In the genomic region with DNA sequence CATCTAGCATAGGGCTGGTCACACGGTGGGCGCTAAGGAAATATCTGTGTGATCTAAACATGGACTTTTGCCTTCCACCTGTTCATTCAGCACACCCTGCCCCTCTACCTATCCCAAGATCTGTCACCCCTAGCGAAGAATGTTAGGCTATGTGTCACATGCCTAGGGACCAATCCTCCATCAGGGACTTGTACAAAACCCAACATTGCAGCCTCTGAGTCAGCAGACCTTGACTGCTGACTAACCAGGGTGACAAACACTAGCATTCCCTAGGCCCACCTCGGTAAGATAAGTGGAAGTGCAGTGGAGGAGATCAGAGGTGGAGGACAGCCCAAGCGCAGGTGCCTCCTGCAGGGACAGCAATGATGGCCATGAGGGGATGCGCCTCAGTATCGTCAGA, we compare ENCODE assay signal across 30 cellular contexts.
"Had no signal": no experiment of that assay in that cellular context is flagged by ENCODE, and none has a peak within 500 bp of the region (broad histone marks: within the 10 kb centered on the region; RNA-seq: fewer than 3 reads in every experiment).

No MANE protein-coding gene starts in this region.

- H3K36me3 ChIP-seq: brain microvascular endothelial cell, MG63, SJCRH30 had no signal

- H3K4me1 Mint-ChIP-seq: activated CD4-positive, alpha-beta T cell treated with anti-CD3 and anti-CD28 coated beads, Interleukin-2, amount 10 ng/mL, durations not matched to agents 7 days and 5 days had no signal

- H2AFZ ChIP-seq: PC-9 had no signal

- H3K4me1 ChIP-seq: SJCRH30 had no signal

- H3K27ac Mint-ChIP-seq: activated CD4-positive, alpha-beta T cell treated with anti-CD3 and anti-CD28 coated beads, Interleukin-2, amount 10 ng/mL, durations not matched to agents 7 days and 5 days; activated naive CD4-positive, alpha-beta T cell treated with anti-CD3 and anti-CD28 coated beads for 36 hours; activated naive CD4-positive, alpha-beta T cell treated with anti-CD3 and anti-CD28 coated beads, Interleukin-2, amount 50 U/mL, for 72 hours; activated T-helper 1 cell treated with anti-CD3 and anti-CD28 coated beads, Interleukin-12 subunit alpha, Interleukin-12 subunit beta, Interleukin-2, Interleukin-4 antibody, amounts not matched to agents 30 ng/mL and 10 ng/mL and 1 ng/mL, durations not matched to agents 14 hours and 24 hours and 36 hours; T-helper 1 cell treated with Interleukin-12 subunit alpha and Interleukin-12 subunit beta and Interleukin-4 antibody, amounts not matched to agents 30 μg/mL and 1 μg/mL, for 36 hours; T-helper 2 cell treated with Interferon-gamma antibody and Interleukin-4, amounts not matched to agents 5 μg/mL and 100 μg/mL, for 36 hours had no signal

- ATAC-seq: activated naive CD4-positive, alpha-beta T cell treated with anti-CD3 and anti-CD28 coated beads, Interleukin-2, amount 50 U/mL, for 72 hours; activated T-cell treated with anti-CD3 and anti-CD28 coated beads, Interleukin-2, amount 50 U/mL, for 4 hours had no signal

- H3K4me2 ChIP-seq: PC-9 had no signal

- H3K4me3 Mint-ChIP-seq: activated CD4-positive, alpha-beta T cell treated with anti-CD3 and anti-CD28 coated beads, Interleukin-2, amount 10 ng/mL, durations not matched to agents 7 days and 5 days; activated naive CD4-positive, alpha-beta T cell treated with anti-CD3 and anti-CD28 coated beads for 36 hours; activated T-cell treated with anti-CD3 and anti-CD28 coated beads, Interleukin-2, amount 50 U/mL, for 4 hours; activated T-helper 1 cell treated with anti-CD3 and anti-CD28 coated beads, Interleukin-12 subunit alpha, Interleukin-12 subunit beta, Interleukin-2, Interleukin-4 antibody, amounts not matched to agents 30 ng/mL and 10 ng/mL and 1 ng/mL, durations not matched to agents 14 hours and 24 hours and 36 hours; T-helper 1 cell treated with Interleukin-12 subunit alpha and Interleukin-12 subunit beta and Interleukin-4 antibody, amounts not matched to agents 30 μg/mL and 1 μg/mL, for 36 hours; T-helper 2 cell treated with Interferon-gamma antibody and Interleukin-4, amounts not matched to agents 5 μg/mL and 100 μg/mL, for 36 hours had no signal

- H3K4me3 ChIP-seq: MG63, PC-9, SJCRH30, SK-N-MC had no signal

- H3K27ac ChIP-seq: brain microvascular endothelial cell, PC-9, SJCRH30, SK-N-MC had no signal

- H3K27me3 Mint-ChIP-seq: activated CD4-positive, alpha-beta T cell treated with anti-CD3 and anti-CD28 coated beads, Interleukin-2, amount 10 ng/mL, durations not matched to agents 7 days and 5 days had no signal

- H3K27me3 ChIP-seq: brain microvascular endothelial cell, MG63, SJCRH30 had no signal

- DNase-seq: activated CD4-positive, alpha-beta T cell treated with anti-CD3 and anti-CD28 coated beads, Interleukin-2, amount 10 ng/mL, durations not matched to agents 7 days and 5 days; activated CD4-positive, alpha-beta T cell treated with anti-CD3 and anti-CD28 coated beads, Interleukin-2, amount 50 U/mL, for 48 hours; activated CD8-positive, alpha-beta memory T cell treated with anti-CD3 and anti-CD28 coated beads, Interleukin-2, amount 50 U/mL, for 4 hours; activated gamma-delta T cell treated with Interleukin-2 at 50 U/mL for 16 hours; activated naive CD4-positive, alpha-beta T cell treated with anti-CD3 and anti-CD28 coated beads for 36 hours; activated T-cell treated with anti-CD3 and anti-CD28 coated beads for 4 hours; activated T-cell treated with anti-CD3 and anti-CD28 coated beads, Interleukin-2, amount 50 U/mL, for 4 hours; anterior cingulate cortex; brain microvascular endothelial cell; central memory CD4-positive, alpha-beta T cell; Kasumi-1; MG63; NCI-H1092; NCI-H1436 treated with DMSO at 0.1 percent for 48 hours; NCI-H1694 treated with DMSO at 0.1 percent for 48 hours; NCI-H2029; NCI-H2171; NCI-H510A; NCI-H526; NCI-H748 treated with DMSO at 0.1 percent for 48 hours; NK-92 treated with Interleukin-12 subunit alpha and Interleukin-12 subunit beta, amount 100 ng/mL, for 24 hours; PC-9; Right ventricle myocardium superior; SJCRH30 had no signal

- FAIRE-seq: TTC549 had no signal
